In genomic region chr4:98632258-98632657, GRCh38 we compare ENCODE assay signal across 22 cellular contexts.
"Had no signal": no experiment of that assay in that cellular context is flagged by ENCODE, and none has a peak within 500 bp of the region (broad histone marks: within the 10 kb centered on the region; RNA-seq: fewer than 3 reads in every experiment).

No MANE protein-coding gene starts in this region.

- ATAC-seq: natural killer cell treated with Interleukin-12 subunit alpha and Interleukin-12 subunit beta and Interleukin-15 and Interleukin-18, amount 100 ng/mL, for 72 hours; sciatic nerve; stimulated activated naive B cell treated with anti-CD40 and anti-IgM and Interleukin-4, amounts not matched to agents 10 μg/mL and 1 μg/mL and 100 μg/mL, for 72 hours had no signal

- DNase-seq: activated B cell treated with CpG ODN at 0.5 μM for 24 hours; activated CD4-positive, alpha-beta memory T cell treated with anti-CD3 and anti-CD28 coated beads for 36 hours; activated CD4-positive, alpha-beta T cell treated with anti-CD3 and anti-CD28 coated beads for 4 hours; activated naive CD4-positive, alpha-beta T cell treated with Interleukin-2 at 50 U/mL for 16 hours; adrenal gland; dermis blood vessel endothelial cell; foreskin melanocyte; glutamatergic neuron; hippocampal formation; stimulated activated CD4-positive, alpha-beta T cell treated with anti-CD3 and anti-CD28 coated beads, Interleukin-4, amount 100 ng/mL, for 4 hours; stimulated activated naive B cell treated with anti-CD40 and anti-IgM and Interleukin-4, amounts not matched to agents 10 μg/mL and 1 μg/mL and 100 μg/mL, for 72 hours; tibial artery had no signal

- H3K4me1 Mint-ChIP-seq: activated B cell treated with CpG ODN at 0.5 μM for 24 hours had no signal

- H3K36me3 ChIP-seq: adrenal gland, cardiac muscle cell, tibial artery, vagina had no signal

- H3K36me3 Mint-ChIP-seq: activated CD4-positive, alpha-beta memory T cell treated with anti-CD3 and anti-CD28 coated beads for 36 hours; natural killer cell treated with Interleukin-12 subunit alpha and Interleukin-12 subunit beta and Interleukin-15 and Interleukin-18, amount 100 ng/mL, for 72 hours had no signal

- H3K27ac Mint-ChIP-seq: activated B cell treated with CpG ODN at 0.5 μM for 24 hours; activated CD4-positive, alpha-beta memory T cell treated with anti-CD3 and anti-CD28 coated beads for 36 hours; activated T-helper 2 cell treated with anti-CD3 and anti-CD28 coated beads, Interferon-gamma antibody, Interleukin-2, Interleukin-4, amounts not matched to agents 10 μg/mL and 5 μg/mL and 100 μg/mL, durations not matched to agents 14 hours and 24 hours and 36 hours; stimulated activated naive B cell treated with anti-CD40 and anti-IgM and Interleukin-4, amounts not matched to agents 10 μg/mL and 1 μg/mL and 100 μg/mL, for 72 hours had no signal

- H3K4me3 Mint-ChIP-seq: activated B cell treated with CpG ODN at 0.5 μM for 24 hours; activated CD4-positive, alpha-beta memory T cell treated with anti-CD3 and anti-CD28 coated beads for 36 hours; natural killer cell treated with Interleukin-12 subunit alpha and Interleukin-12 subunit beta and Interleukin-15 and Interleukin-18, amount 100 ng/mL, for 72 hours; stimulated activated naive B cell treated with anti-CD40 and anti-IgM and Interleukin-4, amounts not matched to agents 10 μg/mL and 1 μg/mL and 100 μg/mL, for 72 hours; T-helper 2 cell treated with Interferon-gamma antibody and Interleukin-4, amounts not matched to agents 5 μg/mL and 100 μg/mL, for 36 hours had no signal

- H3K27me3 Mint-ChIP-seq: activated B cell treated with CpG ODN at 0.5 μM for 24 hours; activated CD4-positive, alpha-beta memory T cell treated with anti-CD3 and anti-CD28 coated beads for 36 hours; natural killer cell treated with Interleukin-12 subunit alpha and Interleukin-12 subunit beta and Interleukin-15 and Interleukin-18, amount 100 ng/mL, for 72 hours; stimulated activated naive B cell treated with anti-CD40 and anti-IgM and Interleukin-4, amounts not matched to agents 10 μg/mL and 1 μg/mL and 100 μg/mL, for 72 hours had no signal

- H3K27me3 ChIP-seq: adrenal gland, cardiac muscle cell, tibial artery, vagina had no signal

- H3K27ac ChIP-seq: adrenal gland, cardiac muscle cell, epithelial cell of prostate, parathyroid adenoma, tibial artery, vagina had no signal

- H3K9me3 Mint-ChIP-seq: activated B cell treated with CpG ODN at 0.5 μM for 24 hours; activated CD4-positive, alpha-beta memory T cell treated with anti-CD3 and anti-CD28 coated beads for 36 hours; activated T-helper 2 cell treated with anti-CD3 and anti-CD28 coated beads, Interferon-gamma antibody, Interleukin-2, Interleukin-4, amounts not matched to agents 10 μg/mL and 5 μg/mL and 100 μg/mL, durations not matched to agents 14 hours and 24 hours and 36 hours; natural killer cell treated with Interleukin-12 subunit alpha and Interleukin-12 subunit beta and Interleukin-15 and Interleukin-18, amount 100 ng/mL, for 72 hours; stimulated activated naive B cell treated with anti-CD40 and anti-IgM and Interleukin-4, amounts not matched to agents 10 μg/mL and 1 μg/mL and 100 μg/mL, for 72 hours; T-helper 2 cell treated with Interferon-gamma antibody and Interleukin-4, amounts not matched to agents 5 μg/mL and 100 μg/mL, for 36 hours had no signal

- H3K9me3 ChIP-seq: adrenal gland, tibial artery, vagina had no signal

- H3K4me1 ChIP-seq: adrenal gland, parathyroid adenoma had no signal

- H3K4me3 ChIP-seq: adrenal gland, cardiac muscle cell, lung, smooth muscle cell, tibial artery, vagina had no signal
